39 cellular contexts compared by ENCODE assay signal in the genomic region with DNA sequence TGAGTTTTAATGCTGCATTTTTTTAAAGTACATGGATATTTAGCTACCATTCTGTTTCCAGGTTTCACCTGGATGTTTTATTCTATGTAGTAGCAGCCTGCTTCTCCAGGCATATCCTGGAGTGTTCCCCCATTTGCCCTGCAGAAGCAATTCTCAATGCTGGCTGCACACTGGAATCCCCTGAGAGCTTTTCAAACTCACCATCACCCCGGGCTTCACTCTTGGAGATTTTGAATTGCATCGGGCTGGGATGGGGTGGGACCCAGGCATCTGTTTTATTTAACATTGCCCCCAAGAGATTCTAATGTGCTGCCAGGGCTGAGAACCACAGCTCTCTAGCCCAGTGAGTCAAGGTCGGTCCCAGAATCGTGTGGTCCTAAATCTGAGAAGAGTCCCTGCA.
"Had no signal": no experiment of that assay in that cellular context is flagged by ENCODE, and none has a peak within 500 bp of the region (broad histone marks: within the 10 kb centered on the region; RNA-seq: fewer than 3 reads in every experiment).

No MANE protein-coding gene starts in this region.

- H3K27me3 Mint-ChIP-seq: activated B cell treated with CpG ODN at 0.5 μM for 24 hours; activated CD4-positive, alpha-beta T cell treated with anti-CD3 and anti-CD28 coated beads, Interleukin-2, amount 10 ng/mL, durations not matched to agents 7 days and 5 days; activated naive CD8-positive, alpha-beta T cell treated with anti-CD3 and anti-CD28 coated beads for 36 hours; activated T-helper 17 cell treated with anti-CD3 and anti-CD28 coated beads, Interleukin-2, amount 50 U/mL, for 72 hours had no signal

- H3K9me3 Mint-ChIP-seq: activated B cell treated with CpG ODN at 0.5 μM for 24 hours; activated CD4-positive, alpha-beta memory T cell treated with anti-CD3 and anti-CD28 coated beads, Interleukin-2, amount 10 ng/mL, durations not matched to agents 7 days and 5 days; activated naive CD4-positive, alpha-beta T cell treated with anti-CD3 and anti-CD28 coated beads, Interleukin-2, amount 50 U/mL, for 72 hours; activated naive CD8-positive, alpha-beta T cell treated with anti-CD3 and anti-CD28 coated beads for 36 hours; activated T-cell treated with anti-CD3 and anti-CD28 coated beads, Interleukin-2, amount 50 U/mL, for 4 hours; activated T-cell treated with anti-CD3 and anti-CD28 coated beads, Interleukin-2, amount 50 U/mL, for 72 hours; activated T-helper 17 cell treated with anti-CD3 and anti-CD28 coated beads, Interleukin-2, amount 50 U/mL, for 72 hours; central memory CD8-positive, alpha-beta T cell; T-helper 1 cell treated with Interleukin-12 subunit alpha and Interleukin-12 subunit beta and Interleukin-4 antibody, amounts not matched to agents 30 μg/mL and 1 μg/mL, for 36 hours; T-helper 2 cell treated with Interferon-gamma antibody and Interleukin-4, amounts not matched to agents 5 μg/mL and 100 μg/mL, for 36 hours had no signal

- H3K4me1 ChIP-seq: adrenal gland, breast epithelium had no signal

- H3K36me3 ChIP-seq: adrenal gland, breast epithelium had no signal

- DNase-seq: activated B cell treated with CpG ODN at 0.5 μM for 24 hours; activated CD4-positive, alpha-beta memory T cell treated with anti-CD3 and anti-CD28 coated beads, Interleukin-2, amount 10 ng/mL, durations not matched to agents 7 days and 5 days; activated CD4-positive, alpha-beta T cell treated with anti-CD3 and anti-CD28 coated beads for 4 hours; activated CD4-positive, alpha-beta T cell treated with anti-CD3 and anti-CD28 coated beads, Interleukin-2, amount 10 ng/mL, durations not matched to agents 7 days and 5 days; activated CD4-positive, alpha-beta T cell treated with anti-CD3 and anti-CD28 coated beads, Interleukin-2, amount 50 U/mL, for 48 hours; activated CD4-positive, CD25-positive, alpha-beta regulatory T cell treated with anti-CD3 and anti-CD28 coated beads, Interleukin-2, amount 50 U/mL, for 72 hours; activated CD8-positive, alpha-beta memory T cell treated with anti-CD3 and anti-CD28 coated beads for 24 hours; activated CD8-positive, alpha-beta memory T cell treated with anti-CD3 and anti-CD28 coated beads, Interleukin-2, amount 10 ng/mL, durations not matched to agents 7 days and 5 days; activated CD8-positive, alpha-beta memory T cell treated with anti-CD3 and anti-CD28 coated beads, Interleukin-2, amount 50 U/mL, for 48 hours; activated CD8-positive, alpha-beta T cell treated with anti-CD3 and anti-CD28 coated beads, Interleukin-2, amount 10 ng/mL, durations not matched to agents 7 days and 5 days; activated effector memory CD4-positive, alpha-beta T cell treated with anti-CD3 and anti-CD28 coated beads, Interleukin-2, amount 50 U/mL, for 16 hours; activated gamma-delta T cell treated with Interleukin-2 at 50 U/mL for 16 hours; activated naive CD4-positive, alpha-beta T cell; activated naive CD4-positive, alpha-beta T cell treated with anti-CD3 and anti-CD28 coated beads for 36 hours; activated naive CD4-positive, alpha-beta T cell treated with anti-CD3 and anti-CD28 coated beads, Interleukin-2, amount 50 U/mL, for 16 hours; activated naive CD8-positive, alpha-beta T cell treated with anti-CD3 and anti-CD28 coated beads for 36 hours; activated T-cell treated with anti-CD3 and anti-CD28 coated beads, Interleukin-2, amount 50 U/mL, for 4 hours; activated T-cell treated with anti-CD3 and anti-CD28 coated beads, Interleukin-2, amount 50 U/mL, for 72 hours; adrenal gland; amniotic stem cell; aorta; body of pancreas; brain microvascular endothelial cell; caudate nucleus; cerebellar nuclear complex; T-helper 1 cell; T-helper 2 cell; T-helper 9 cell had no signal

- H3K4me3 ChIP-seq: adrenal gland, body of pancreas, breast epithelium, cardiac muscle cell had no signal

- H3K27me3 ChIP-seq: adrenal gland, body of pancreas, brain microvascular endothelial cell, breast epithelium, cardiac muscle cell had no signal

- H3K4me1 Mint-ChIP-seq: activated B cell treated with CpG ODN at 0.5 μM for 24 hours; activated CD4-positive, alpha-beta memory T cell treated with anti-CD3 and anti-CD28 coated beads, Interleukin-2, amount 10 ng/mL, durations not matched to agents 7 days and 5 days; activated CD4-positive, alpha-beta T cell treated with anti-CD3 and anti-CD28 coated beads, Interleukin-2, amount 10 ng/mL, durations not matched to agents 7 days and 5 days; activated CD8-positive, alpha-beta memory T cell treated with anti-CD3 and anti-CD28 coated beads, Interleukin-2, amount 10 ng/mL, durations not matched to agents 7 days and 5 days; activated naive CD8-positive, alpha-beta T cell treated with anti-CD3 and anti-CD28 coated beads for 36 hours; activated T-helper 17 cell treated with anti-CD3 and anti-CD28 coated beads, Interleukin-2, amount 50 U/mL, for 72 hours; central memory CD8-positive, alpha-beta T cell had no signal

- H3K27ac ChIP-seq: adrenal gland, body of pancreas, brain microvascular endothelial cell, breast epithelium, cardiac muscle cell, VCaP had no signal

- H3K27ac Mint-ChIP-seq: activated B cell treated with CpG ODN at 0.5 μM for 24 hours; activated CD4-positive, alpha-beta memory T cell treated with anti-CD3 and anti-CD28 coated beads, Interleukin-2, amount 10 ng/mL, durations not matched to agents 7 days and 5 days; activated CD4-positive, alpha-beta T cell treated with anti-CD3 and anti-CD28 coated beads, Interleukin-2, amount 10 ng/mL, durations not matched to agents 7 days and 5 days; activated CD8-positive, alpha-beta memory T cell treated with anti-CD3 and anti-CD28 coated beads, Interleukin-2, amount 10 ng/mL, durations not matched to agents 7 days and 5 days; activated CD8-positive, alpha-beta T cell treated with anti-CD3 and anti-CD28 coated beads, Interleukin-2, amount 10 ng/mL, durations not matched to agents 7 days and 5 days; activated naive CD4-positive, alpha-beta T cell treated with anti-CD3 and anti-CD28 coated beads for 36 hours; activated naive CD4-positive, alpha-beta T cell treated with anti-CD3 and anti-CD28 coated beads, Interleukin-2, amount 50 U/mL, for 72 hours; activated naive CD8-positive, alpha-beta T cell treated with anti-CD3 and anti-CD28 coated beads for 36 hours; activated T-cell treated with anti-CD3 and anti-CD28 coated beads, Interleukin-2, amount 50 U/mL, for 72 hours; activated T-helper 1 cell treated with anti-CD3 and anti-CD28 coated beads, Interleukin-12 subunit alpha, Interleukin-12 subunit beta, Interleukin-2, Interleukin-4 antibody, amounts not matched to agents 30 ng/mL and 10 ng/mL and 1 ng/mL, durations not matched to agents 14 hours and 24 hours and 36 hours; activated T-helper 17 cell treated with anti-CD3 and anti-CD28 coated beads, Interleukin-2, amount 50 U/mL, for 72 hours; T-helper 1 cell treated with Interleukin-12 subunit alpha and Interleukin-12 subunit beta and Interleukin-4 antibody, amounts not matched to agents 30 μg/mL and 1 μg/mL, for 36 hours; T-helper 2 cell treated with Interferon-gamma antibody and Interleukin-4, amounts not matched to agents 5 μg/mL and 100 μg/mL, for 36 hours had no signal

- H3K4me3 Mint-ChIP-seq: activated B cell treated with CpG ODN at 0.5 μM for 24 hours; activated CD4-positive, alpha-beta memory T cell treated with anti-CD3 and anti-CD28 coated beads, Interleukin-2, amount 10 ng/mL, durations not matched to agents 7 days and 5 days; activated CD4-positive, alpha-beta T cell treated with anti-CD3 and anti-CD28 coated beads, Interleukin-2, amount 10 ng/mL, durations not matched to agents 7 days and 5 days; activated CD8-positive, alpha-beta memory T cell treated with anti-CD3 and anti-CD28 coated beads, Interleukin-2, amount 10 ng/mL, durations not matched to agents 7 days and 5 days; activated CD8-positive, alpha-beta T cell treated with anti-CD3 and anti-CD28 coated beads, Interleukin-2, amount 10 ng/mL, durations not matched to agents 7 days and 5 days; activated naive CD4-positive, alpha-beta T cell treated with anti-CD3 and anti-CD28 coated beads for 36 hours; activated naive CD8-positive, alpha-beta T cell treated with anti-CD3 and anti-CD28 coated beads for 36 hours; activated T-cell treated with anti-CD3 and anti-CD28 coated beads, Interleukin-2, amount 50 U/mL, for 4 hours; activated T-cell treated with anti-CD3 and anti-CD28 coated beads, Interleukin-2, amount 50 U/mL, for 72 hours; activated T-helper 1 cell treated with anti-CD3 and anti-CD28 coated beads, Interleukin-12 subunit alpha, Interleukin-12 subunit beta, Interleukin-2, Interleukin-4 antibody, amounts not matched to agents 30 ng/mL and 10 ng/mL and 1 ng/mL, durations not matched to agents 14 hours and 24 hours and 36 hours; activated T-helper 17 cell treated with anti-CD3 and anti-CD28 coated beads, Interleukin-2, amount 50 U/mL, for 72 hours; central memory CD8-positive, alpha-beta T cell; T-helper 1 cell treated with Interleukin-12 subunit alpha and Interleukin-12 subunit beta and Interleukin-4 antibody, amounts not matched to agents 30 μg/mL and 1 μg/mL, for 36 hours; T-helper 2 cell treated with Interferon-gamma antibody and Interleukin-4, amounts not matched to agents 5 μg/mL and 100 μg/mL, for 36 hours had no signal

- H3K36me3 Mint-ChIP-seq: activated CD8-positive, alpha-beta memory T cell treated with anti-CD3 and anti-CD28 coated beads, Interleukin-2, amount 10 ng/mL, durations not matched to agents 7 days and 5 days; activated naive CD4-positive, alpha-beta T cell treated with anti-CD3 and anti-CD28 coated beads, Interleukin-2, amount 50 U/mL, for 72 hours; activated naive CD8-positive, alpha-beta T cell treated with anti-CD3 and anti-CD28 coated beads for 36 hours had no signal

- ATAC-seq: activated CD8-positive, alpha-beta memory T cell treated with anti-CD3 and anti-CD28 coated beads, Interleukin-2, amount 10 ng/mL, durations not matched to agents 7 days and 5 days; activated CD8-positive, alpha-beta T cell treated with anti-CD3 and anti-CD28 coated beads, Interleukin-2, amount 10 ng/mL, durations not matched to agents 7 days and 5 days; activated naive CD4-positive, alpha-beta T cell treated with anti-CD3 and anti-CD28 coated beads, Interleukin-2, amount 50 U/mL, for 72 hours; activated T-cell treated with anti-CD3 and anti-CD28 coated beads, Interleukin-2, amount 50 U/mL, for 4 hours; activated T-cell treated with anti-CD3 and anti-CD28 coated beads, Interleukin-2, amount 50 U/mL, for 72 hours; activated T-helper 17 cell treated with anti-CD3 and anti-CD28 coated beads, Interleukin-2, amount 50 U/mL, for 72 hours; body of pancreas had no signal

- FAIRE-seq: astrocyte, TTC549 had no signal

- H3K9me3 ChIP-seq: adrenal gland, body of pancreas had no signal
